In genomic region chr11:45354976-45355705, GRCh38 we compare ENCODE assay signal across 8 cellular contexts.
DNase-seq lines count a peak whose midpoint lies in the region; ATAC-seq and TF ChIP-seq lines count a peak whose summit lies in the region.

No MANE protein-coding gene starts in this region.

- no peaks in the 10 kb centered on the region for H3K9me3 ChIP-seq in mucosa of descending colon

- peaks cover 5% of the 10 kb centered on the region for H3K4me1 ChIP-seq in mucosa of descending colon (ENCODE audit: low read depth)

- ATAC-seq in GM18508 (IDR thresholded peaks at IDR 0.05; ENCODE audit: insufficient read depth, unreplicated experiment) = peak; percentile 91
- peak; percentile 71 for ATAC-seq in HG03039 (IDR thresholded peaks at IDR 0.05; ENCODE audit: unreplicated experiment)
- peak; percentile 89 for ATAC-seq in mucosa of descending colon
- no peak for ATAC-seq in HG02840 (IDR thresholded peaks at IDR 0.05; ENCODE audit: low FRiP score, unreplicated experiment)

- TF ChIP-seq CTCF in epithelial cell of esophagus (IDR thresholded peaks at IDR 0.05; ENCODE audit: insufficient read depth, low read depth, low read length, missing control alignments) (no peak), mucosa of descending colon (IDR thresholded peaks at IDR 0.05) (no peak)

- DNase-seq in NCI-H345 treated with DMSO at 0.1 percent for 48 hours (lab: John Stamatoyannopoulos, UW; ENCODE audit: unreplicated experiment) (peak; percentile 89), epithelial cell of esophagus (ENCODE audit: low read depth) (peak; percentile 10), mucosa of descending colon (peak; percentile 84 to 89 (median 87))
- peak; percentile 93 for DNase-seq in activated CD8-positive, alpha-beta memory T cell treated with anti-CD3 and anti-CD28 coated beads, Interleukin-2, amount 50 U/mL, for 48 hours
- peak; percentile 77 to 80 for DNase-seq in stimulated activated CD8-positive, alpha-beta memory T cell treated with anti-CD3 and anti-CD28 coated beads, Interleukin-2, amount 100 ng/mL, for 1 hour (ENCODE audit: low read depth in 2 of 2)

- H3K36me3 ChIP-seq in mucosa of descending colon (ENCODE audit: low read depth) = no peaks in the 10 kb centered on the region

- intact Hi-C loops in mucosa of descending colon (cut with DNase I, micrococcal nuclease) = no loop called here

- H3K4me3 ChIP-seq in epithelial cell of esophagus (ENCODE audit: low read length) = no peak overlapping the region
- peak overlapping the region; percentile 9 for H3K4me3 ChIP-seq in mucosa of descending colon

Comparison
In these comparisons a context has a peak if more than half of its experiments do, and no peak if none do; other contexts are left out.
1. DNase-seq: peak in every context shown above with its lines; median percentile 93 in activated CD8-positive, alpha-beta memory T cell treated with anti-CD3 and anti-CD28 coated beads, Interleukin-2, amount 50 U/mL, for 48 hours; 89 in NCI-H345 treated with DMSO at 0.1 percent for 48 hours; 87 in mucosa of descending colon; 78 in stimulated activated CD8-positive, alpha-beta memory T cell treated with anti-CD3 and anti-CD28 coated beads, Interleukin-2, amount 100 ng/mL, for 1 hour; 10 in epithelial cell of esophagus.